2 cellular contexts compared by ENCODE assay signal in the genomic region with DNA sequence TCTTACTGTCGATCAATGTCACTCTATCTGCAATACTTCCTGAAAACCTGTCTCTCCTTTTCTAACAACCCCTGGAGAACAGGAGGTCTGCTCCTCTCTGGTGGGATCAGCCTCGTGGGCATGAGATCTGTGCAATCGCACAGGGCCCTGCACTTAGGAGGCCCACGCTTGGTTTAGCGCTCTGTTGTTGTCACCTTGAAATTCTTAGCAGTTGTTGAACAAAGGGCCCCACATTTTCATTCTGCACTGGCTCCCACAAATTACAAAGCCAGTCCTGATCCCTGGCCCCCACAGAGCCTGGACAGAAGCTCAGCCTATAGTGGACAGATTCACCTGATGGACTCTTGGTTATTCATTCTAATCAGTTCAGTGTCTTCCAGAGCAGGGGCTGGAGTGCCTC.
TF ChIP-seq lines count a peak whose summit lies in the region.

No MANE protein-coding gene starts in this region.

TF ChIP-seq in A549, 52 proteins besides CTCF, POLR2A, EP300 and RAD21:
- TF ChIP-seq REST (IDR thresholded peaks at IDR 0.05) = no peak
- TF ChIP-seq NFE2L2 (conservative IDR thresholded peaks at IDR 0.05; ENCODE audit: low read length) = no peak
- no peak for TF ChIP-seq NR3C1 (IDR thresholded peaks at IDR 0.05)
- no peak for TF ChIP-seq USF2 (IDR thresholded peaks at IDR 0.05)
- TF ChIP-seq HEYL (CRISPR knock-in tag; IDR thresholded peaks at IDR 0.05) = no peak
- no peak for TF ChIP-seq KDM1A (IDR thresholded peaks at IDR 0.05; ENCODE audit: low read depth)
- no peak for TF ChIP-seq MYC (IDR thresholded peaks at IDR 0.05; ENCODE audit: borderline replicate concordance, low read length)
- TF ChIP-seq KDM5A (IDR thresholded peaks at IDR 0.05) = no peak
- TF ChIP-seq ZC3H11A (IDR thresholded peaks at IDR 0.05) = no peak
- TF ChIP-seq CBX2 (IDR thresholded peaks at IDR 0.05; ENCODE audit: borderline replicate concordance, low read depth) = no peak

TF ChIP-seq in HCT116, 20 proteins besides CTCF, POLR2A, EP300 and RAD21:
- no peak for TF ChIP-seq TCF7L2 (IDR thresholded peaks at IDR 0.05; ENCODE audit: borderline replicate concordance, extremely low read depth, insufficient read depth, insufficient read length)
- TF ChIP-seq REST (IDR thresholded peaks at IDR 0.05; ENCODE audit: low read depth) = no peak
- no peak for TF ChIP-seq CBX3 (IDR thresholded peaks at IDR 0.05; ENCODE audit: low read depth)
- no peak for TF ChIP-seq EZH2 (IDR thresholded peaks at IDR 0.05)
